In the genomic region with DNA sequence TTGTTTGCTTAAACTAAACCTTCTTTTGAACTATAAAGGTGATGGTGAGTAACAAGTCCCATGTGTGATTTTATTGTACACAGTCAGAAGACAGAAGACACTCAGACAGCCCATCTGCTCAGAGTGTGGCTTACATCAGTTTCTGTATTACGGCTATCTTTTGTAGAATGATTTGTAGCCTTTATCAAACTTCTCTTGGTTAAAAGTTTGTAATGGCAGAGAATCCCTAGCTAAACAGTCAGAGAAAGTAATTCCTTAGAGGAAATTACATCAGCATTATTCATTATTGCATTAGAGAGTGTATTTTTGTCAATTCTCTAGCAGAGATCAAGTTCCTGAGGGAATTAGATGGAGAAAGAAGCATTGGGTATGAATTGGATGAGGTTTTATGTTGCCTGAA, we compare ENCODE assay signal across 25 cellular contexts.
"Had no signal": no experiment of that assay in that cellular context is flagged by ENCODE, and none has a peak within 500 bp of the region (broad histone marks: within the 10 kb centered on the region; RNA-seq: fewer than 3 reads in every experiment).

No MANE protein-coding gene starts in this region.

- H3K27me3 ChIP-seq: heart left ventricle, hepatocyte, right atrium auricular region, sigmoid colon, testis, tibial nerve, upper lobe of left lung had no signal

- H3K27me3 Mint-ChIP-seq: memory B cell; naive B cell; stimulated activated memory B cell treated with anti-CD40 and anti-IgM and Interleukin-4, amounts not matched to agents 10 μg/mL and 1 μg/mL and 100 μg/mL, for 72 hours had no signal

- H3K4me1 ChIP-seq: heart left ventricle, prostate gland, right atrium auricular region, testis, tibial nerve, upper lobe of left lung had no signal

- H3K4me3 Mint-ChIP-seq: memory B cell; mesothelial cell of epicardium; naive B cell; nephron; stimulated activated memory B cell treated with anti-CD40 and anti-IgM and Interleukin-4, amounts not matched to agents 10 μg/mL and 1 μg/mL and 100 μg/mL, for 72 hours had no signal

- H3K9me3 ChIP-seq: heart left ventricle, mucosa of descending colon, prostate gland, right atrium auricular region, sigmoid colon, testis, upper lobe of left lung had no signal

- H3K36me3 ChIP-seq: heart left ventricle, prostate gland, right atrium auricular region, sigmoid colon, tibial nerve, upper lobe of left lung had no signal

- H3K27ac ChIP-seq: dorsolateral prefrontal cortex, heart left ventricle, hepatocyte, prostate gland, right atrium auricular region, sigmoid colon, testis, tibial nerve, upper lobe of left lung had no signal

- H3K36me3 Mint-ChIP-seq: memory B cell; mesothelial cell of epicardium; naive B cell; stimulated activated memory B cell treated with anti-CD40 and anti-IgM and Interleukin-4, amounts not matched to agents 10 μg/mL and 1 μg/mL and 100 μg/mL, for 72 hours had no signal

- ATAC-seq: heart left ventricle; left lobe of liver; mucosa of descending colon; stimulated activated memory B cell treated with anti-CD40 and anti-IgM and Interleukin-4, amounts not matched to agents 10 μg/mL and 1 μg/mL and 100 μg/mL, for 72 hours; stimulated activated naive CD8-positive, alpha-beta T cell treated with anti-CD3 and anti-CD28 coated beads, Interleukin-15, Interleukin-2, amounts not matched to agents 100 U/mL and 50 U/mL, for 24 hours had no signal

- DNase-seq: dorsolateral prefrontal cortex; effector CD4-positive, alpha-beta T cell; foreskin melanocyte; heart left ventricle; kidney; mucosa of descending colon; naive B cell; nucleus accumbens; sigmoid colon; stimulated activated CD4-positive, alpha-beta T cell treated with anti-CD3 and anti-CD28 coated beads, Interleukin-2, amount 100 ng/mL, for 24 hours; stimulated activated CD4-positive, alpha-beta T cell treated with anti-CD3 and anti-CD28 coated beads, Interleukin-4, amount 100 ng/mL, for 24 hours; stimulated activated naive CD8-positive, alpha-beta T cell treated with anti-CD3 and anti-CD28 coated beads, Interleukin-15, Interleukin-2, amounts not matched to agents 100 U/mL and 50 U/mL, for 24 hours; substantia nigra; testis; upper lobe of left lung had no signal

- H3K4me3 ChIP-seq: dorsolateral prefrontal cortex, heart left ventricle, hepatocyte, lung, mucosa of descending colon, prostate gland, right atrium auricular region, sigmoid colon, testis, tibial nerve, upper lobe of left lung had no signal

- H3K27ac Mint-ChIP-seq: memory B cell; mesothelial cell of epicardium; naive B cell; nephron; stimulated activated memory B cell treated with anti-CD40 and anti-IgM and Interleukin-4, amounts not matched to agents 10 μg/mL and 1 μg/mL and 100 μg/mL, for 72 hours had no signal

- H3K9me3 Mint-ChIP-seq: memory B cell; nephron; stimulated activated memory B cell treated with anti-CD40 and anti-IgM and Interleukin-4, amounts not matched to agents 10 μg/mL and 1 μg/mL and 100 μg/mL, for 72 hours had no signal

- H3K4me1 Mint-ChIP-seq: memory B cell; naive B cell; nephron; stimulated activated memory B cell treated with anti-CD40 and anti-IgM and Interleukin-4, amounts not matched to agents 10 μg/mL and 1 μg/mL and 100 μg/mL, for 72 hours had no signal
